24 cellular contexts compared by ENCODE assay signal in genomic region chr18:35782926-35783325, GRCh38.
"Had no signal": no experiment of that assay in that cellular context is flagged by ENCODE, and none has a peak within 500 bp of the region (broad histone marks: within the 10 kb centered on the region; RNA-seq: fewer than 3 reads in every experiment).

No MANE protein-coding gene starts in this region.

- H3K4me2 ChIP-seq: PC-9 had no signal

- H3K27ac Mint-ChIP-seq: activated CD8-positive, alpha-beta T cell treated with anti-CD3 and anti-CD28 coated beads, Interleukin-2, amount 10 ng/mL, durations not matched to agents 7 days and 5 days; activated naive CD4-positive, alpha-beta T cell treated with anti-CD3 and anti-CD28 coated beads, Interleukin-2, amount 50 U/mL, for 24 hours; T-helper 1 cell treated with Interleukin-12 subunit alpha and Interleukin-12 subunit beta and Interleukin-4 antibody, amounts not matched to agents 30 μg/mL and 1 μg/mL, for 36 hours; WTC11 had no signal

- H3K36me3 ChIP-seq: ascending aorta, cardiac muscle cell had no signal

- DNase-seq: activated CD4-positive, alpha-beta T cell treated with anti-CD3 and anti-CD28 coated beads for 48 hours; activated CD4-positive, alpha-beta T cell treated with anti-CD3 and anti-CD28 coated beads, Interleukin-2, amount 50 U/mL, for 4 hours; activated CD4-positive, CD25-positive, alpha-beta regulatory T cell treated with anti-CD3 and anti-CD28 coated beads, Interleukin-2, amount 50 U/mL, for 72 hours; activated CD8-positive, alpha-beta memory T cell treated with anti-CD3 and anti-CD28 coated beads, Interleukin-2, amount 50 U/mL, for 48 hours; activated CD8-positive, alpha-beta T cell treated with anti-CD3 and anti-CD28 coated beads, Interleukin-2, amount 10 ng/mL, durations not matched to agents 7 days and 5 days; activated T-cell treated with anti-CD3 and anti-CD28 coated beads, Interleukin-2, amount 50 U/mL, for 1 hour; amniotic stem cell; body of pancreas; Kasumi-1; NCI-H1105 treated with DMSO at 0.1 percent for 48 hours; NCI-H1436 treated with DMSO at 0.1 percent for 48 hours; NCI-H187 treated with DMSO at 0.1 percent for 48 hours; NCI-H2081 treated with DMSO at 0.1 percent for 48 hours; NCI-H2171; NCI-H2227 treated with DMSO at 0.1 percent for 48 hours; NCI-H526 treated with DMSO at 0.1 percent for 48 hours; NCI-H82; PC-9; SHP77 treated with DMSO at 0.1 percent for 48 hours had no signal

- H3K4me1 Mint-ChIP-seq: activated naive CD4-positive, alpha-beta T cell treated with anti-CD3 and anti-CD28 coated beads, Interleukin-2, amount 50 U/mL, for 24 hours had no signal

- H3K9me3 ChIP-seq: ascending aorta, body of pancreas had no signal

- H2AFZ ChIP-seq: PC-9 had no signal

- H3K4me1 ChIP-seq: ascending aorta, body of pancreas had no signal

- H3K4me3 ChIP-seq: ascending aorta, body of pancreas, cardiac muscle cell, PC-9 had no signal

- H3K27me3 ChIP-seq: ascending aorta, body of pancreas, cardiac muscle cell had no signal

- H3K4me3 Mint-ChIP-seq: activated CD8-positive, alpha-beta T cell treated with anti-CD3 and anti-CD28 coated beads, Interleukin-2, amount 10 ng/mL, durations not matched to agents 7 days and 5 days; activated naive CD4-positive, alpha-beta T cell treated with anti-CD3 and anti-CD28 coated beads, Interleukin-2, amount 50 U/mL, for 24 hours; T-helper 1 cell treated with Interleukin-12 subunit alpha and Interleukin-12 subunit beta and Interleukin-4 antibody, amounts not matched to agents 30 μg/mL and 1 μg/mL, for 36 hours; WTC11 had no signal

- ATAC-seq: activated CD8-positive, alpha-beta T cell treated with anti-CD3 and anti-CD28 coated beads, Interleukin-2, amount 10 ng/mL, durations not matched to agents 7 days and 5 days; body of pancreas; WTC11 had no signal

- H3K27ac ChIP-seq: ascending aorta, body of pancreas, cardiac muscle cell, PC-9 had no signal

- H3K9me3 Mint-ChIP-seq: activated naive CD4-positive, alpha-beta T cell treated with anti-CD3 and anti-CD28 coated beads, Interleukin-2, amount 50 U/mL, for 24 hours; T-helper 1 cell treated with Interleukin-12 subunit alpha and Interleukin-12 subunit beta and Interleukin-4 antibody, amounts not matched to agents 30 μg/mL and 1 μg/mL, for 36 hours; WTC11 had no signal
